Comparison of ENCODE assay signal across 24 cellular contexts in the genomic region with DNA sequence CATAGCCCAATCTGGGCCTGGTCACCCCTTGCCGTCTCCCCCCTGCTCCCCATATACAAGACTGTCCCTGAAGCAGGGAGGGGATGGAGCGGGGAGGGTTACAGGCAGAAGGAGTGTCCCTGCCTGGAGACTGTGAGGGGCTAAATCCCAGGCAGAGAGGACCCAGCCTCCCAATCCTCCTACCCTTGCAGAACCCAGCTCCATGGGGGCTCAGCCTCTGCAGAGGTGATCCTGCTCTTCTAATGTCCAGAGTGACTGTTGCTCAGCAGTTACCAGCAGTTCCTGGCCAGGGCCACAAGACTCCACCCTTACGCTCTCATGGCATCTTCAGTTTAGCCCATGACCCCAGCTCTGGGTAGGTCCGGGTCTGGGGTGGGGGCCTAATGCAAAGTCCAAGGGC. TPM values are rescaled to one million over a fixed set of nuclear protein-coding genes. Genes with fewer than 3 reads are reported as not detected.
A peak's percentile ranks its signal among the peaks of the same experiment; 100 is the strongest.
DNase-seq lines count a peak whose midpoint lies in the region; ATAC-seq and TF ChIP-seq lines count a peak whose summit lies in the region.
"Had no signal": no experiment of that assay in that cellular context is flagged by ENCODE, and none has a peak within 500 bp of the region (broad histone marks: within the 10 kb centered on the region; RNA-seq: fewer than 3 reads in every experiment).

No MANE protein-coding gene starts in this region.

- ATAC-seq in CD8-positive, alpha-beta T cell: no peak
- ATAC-seq in naive thymus-derived CD4-positive, alpha-beta T cell: no peak
- ATAC-seq in HG02588 (IDR thresholded peaks at IDR 0.05; ENCODE audit: unreplicated experiment): no peak
- ATAC-seq: body of pancreas, WTC11 had no signal

- no peaks in the 10 kb centered on the region for H3K27me3 ChIP-seq in CD8-positive, alpha-beta T cell (ENCODE audit: insufficient read depth, low read length)
- H3K27me3 ChIP-seq in naive thymus-derived CD4-positive, alpha-beta T cell (ENCODE audit: control insufficient read depth in 2 of 2, insufficient read depth in 2 of 2, low read length in 2 of 2): no peaks in the 10 kb centered on the region
- no peaks in the 10 kb centered on the region for H3K27me3 ChIP-seq in stomach
- H3K27me3 ChIP-seq: body of pancreas, neutrophil, Peyer's patch, SJSA1, vagina had no signal

- H3K4me1 Mint-ChIP-seq in activated CD4-positive, alpha-beta memory T cell treated with anti-CD3 and anti-CD28 coated beads, Interleukin-2, amount 10 ng/mL, durations not matched to agents 7 days and 5 days: peaks cover 83% of the 10 kb centered on the region
- H3K4me1 Mint-ChIP-seq in activated CD4-positive, alpha-beta memory T cell treated with anti-CD3 and anti-CD28 coated beads for 36 hours (ENCODE audit: low read depth): peaks cover 43% of the 10 kb centered on the region
- H3K4me1 Mint-ChIP-seq in CD8-positive, alpha-beta T cell (ENCODE audit: low read depth): peaks cover 57% of the 10 kb centered on the region
- H3K4me1 Mint-ChIP-seq in activated T-helper 2 cell treated with anti-CD3 and anti-CD28 coated beads, Interferon-gamma antibody, Interleukin-2, Interleukin-4, amounts not matched to agents 10 μg/mL and 5 μg/mL and 100 μg/mL, durations not matched to agents 14 hours and 24 hours and 36 hours (ENCODE audit: low read depth): peaks cover 47% of the 10 kb centered on the region
- H3K4me1 Mint-ChIP-seq in naive thymus-derived CD4-positive, alpha-beta T cell: peaks cover 37 to 72% (median 55%) of the 10 kb centered on the region in 7 donors
- H3K4me1 Mint-ChIP-seq: WTC11 had no signal

- 75 to 96% (median 91%) methylated on average over 2 to 4 of the region's 4 CpGs for WGBS in stomach, 5 donors

- peaks cover 41% of the 10 kb centered on the region for H3K4me1 ChIP-seq in CD8-positive, alpha-beta T cell (ENCODE audit: insufficient read depth, low read length)
- peaks cover 0 to 11% of the 10 kb centered on the region in 2 donors for H3K4me1 ChIP-seq in naive thymus-derived CD4-positive, alpha-beta T cell (ENCODE audit: control insufficient read depth in 2 of 2, insufficient read depth in 2 of 2, low read length in 2 of 2)
- H3K4me1 ChIP-seq in stomach: no peaks in the 10 kb centered on the region
- H3K4me1 ChIP-seq: body of pancreas, Peyer's patch, SJSA1, vagina had no signal

- H3K36me3 ChIP-seq in CD8-positive, alpha-beta T cell (ENCODE audit: insufficient read depth, low read length): peaks cover 62% of the 10 kb centered on the region
- peaks cover 31 to 93% (median 33%) of the 10 kb centered on the region in 3 experiments for H3K36me3 ChIP-seq in naive thymus-derived CD4-positive, alpha-beta T cell (ENCODE audit: control insufficient read depth in 2 of 3, insufficient read depth in 3 of 3, low read length in 3 of 3)
- peaks cover 32 to 99% (median 96%) of the 10 kb centered on the region in 4 donors for H3K36me3 ChIP-seq in stomach

- H3K27ac ChIP-seq in CD8-positive, alpha-beta T cell (ENCODE audit: low read depth, low read length): no peak overlapping the region
- no peak overlapping the region for H3K27ac ChIP-seq in naive thymus-derived CD4-positive, alpha-beta T cell (ENCODE audit: low read depth, low read length)
- H3K27ac ChIP-seq in stomach: no peak overlapping the region
- H3K27ac ChIP-seq: body of pancreas, C4-2B, left ventricle myocardium inferior, neutrophil, Peyer's patch, SJSA1, vagina had no signal

- peaks cover 85% of the 10 kb centered on the region for H3K36me3 Mint-ChIP-seq in activated CD4-positive, alpha-beta memory T cell treated with anti-CD3 and anti-CD28 coated beads, Interleukin-2, amount 10 ng/mL, durations not matched to agents 7 days and 5 days (ENCODE audit: low read depth)
- H3K36me3 Mint-ChIP-seq in activated CD4-positive, alpha-beta memory T cell treated with anti-CD3 and anti-CD28 coated beads for 36 hours: peaks cover 19% of the 10 kb centered on the region
- peaks cover 94% of the 10 kb centered on the region for H3K36me3 Mint-ChIP-seq in CD8-positive, alpha-beta T cell
- H3K36me3 Mint-ChIP-seq in activated T-helper 2 cell treated with anti-CD3 and anti-CD28 coated beads, Interferon-gamma antibody, Interleukin-2, Interleukin-4, amounts not matched to agents 10 μg/mL and 5 μg/mL and 100 μg/mL, durations not matched to agents 14 hours and 24 hours and 36 hours (ENCODE audit: low read depth): peaks cover 73% of the 10 kb centered on the region
- peaks cover 31 to 63% (median 43%) of the 10 kb centered on the region in 5 donors for H3K36me3 Mint-ChIP-seq in naive thymus-derived CD4-positive, alpha-beta T cell

- no peaks in the 10 kb centered on the region for H3K27me3 Mint-ChIP-seq in activated CD4-positive, alpha-beta memory T cell treated with anti-CD3 and anti-CD28 coated beads, Interleukin-2, amount 10 ng/mL, durations not matched to agents 7 days and 5 days
- no peaks in the 10 kb centered on the region for H3K27me3 Mint-ChIP-seq in activated CD4-positive, alpha-beta memory T cell treated with anti-CD3 and anti-CD28 coated beads for 36 hours
- no peaks in the 10 kb centered on the region for H3K27me3 Mint-ChIP-seq in CD8-positive, alpha-beta T cell (ENCODE audit: low read depth)
- no peaks in the 10 kb centered on the region for H3K27me3 Mint-ChIP-seq in activated T-helper 2 cell treated with anti-CD3 and anti-CD28 coated beads, Interferon-gamma antibody, Interleukin-2, Interleukin-4, amounts not matched to agents 10 μg/mL and 5 μg/mL and 100 μg/mL, durations not matched to agents 14 hours and 24 hours and 36 hours (ENCODE audit: low read depth)
- no peaks in the 10 kb centered on the region for H3K27me3 Mint-ChIP-seq in naive thymus-derived CD4-positive, alpha-beta T cell

- intact Hi-C loops in activated CD4-positive, alpha-beta memory T cell treated with anti-CD3 and anti-CD28 coated beads for 36 hours (cut with micrococcal nuclease): no loop called here
- intact Hi-C loops in CD8-positive, alpha-beta T cell (cut with DNase I, micrococcal nuclease): no loop called here
- intact Hi-C loops in activated T-helper 2 cell treated with anti-CD3 and anti-CD28 coated beads, Interferon-gamma antibody, Interleukin-2, Interleukin-4, amounts not matched to agents 10 μg/mL and 5 μg/mL and 100 μg/mL, durations not matched to agents 14 hours and 24 hours and 36 hours (cut with micrococcal nuclease): loop anchor here (5.0 kb wide), 2 partner anchors 68 to 83 kb away; no protein-coding TSS in a partner anchor
- intact Hi-C loops in naive thymus-derived CD4-positive, alpha-beta T cell (cut with micrococcal nuclease): loop anchor here (1.0 to 5.0 kb wide), 2 partner anchors 93 to 137 kb away; no protein-coding TSS in a partner anchor
- intact Hi-C loops in stomach (cut with DNase I; ENCODE audit: low total_unique reads): no loop called here

- H3K4me3 Mint-ChIP-seq in activated CD4-positive, alpha-beta memory T cell treated with anti-CD3 and anti-CD28 coated beads, Interleukin-2, amount 10 ng/mL, durations not matched to agents 7 days and 5 days: no peak overlapping the region
- no peak overlapping the region for H3K4me3 Mint-ChIP-seq in activated CD4-positive, alpha-beta memory T cell treated with anti-CD3 and anti-CD28 coated beads for 36 hours
- no peak overlapping the region for H3K4me3 Mint-ChIP-seq in CD8-positive, alpha-beta T cell
- H3K4me3 Mint-ChIP-seq in activated T-helper 2 cell treated with anti-CD3 and anti-CD28 coated beads, Interferon-gamma antibody, Interleukin-2, Interleukin-4, amounts not matched to agents 10 μg/mL and 5 μg/mL and 100 μg/mL, durations not matched to agents 14 hours and 24 hours and 36 hours (ENCODE audit: low read depth): no peak overlapping the region
- peak overlapping the region in 2 of 10 donors; percentile 2 to 10 for H3K4me3 Mint-ChIP-seq in naive thymus-derived CD4-positive, alpha-beta T cell
- H3K4me3 Mint-ChIP-seq: HFFc6, WTC11 had no signal

- peak overlapping the region; percentile 58 for H3K27ac Mint-ChIP-seq in activated CD4-positive, alpha-beta memory T cell treated with anti-CD3 and anti-CD28 coated beads, Interleukin-2, amount 10 ng/mL, durations not matched to agents 7 days and 5 days
- no peak overlapping the region for H3K27ac Mint-ChIP-seq in activated CD4-positive, alpha-beta memory T cell treated with anti-CD3 and anti-CD28 coated beads for 36 hours
- peak overlapping the region; percentile 91 for H3K27ac Mint-ChIP-seq in CD8-positive, alpha-beta T cell
- peak overlapping the region; percentile 40 for H3K27ac Mint-ChIP-seq in activated T-helper 2 cell treated with anti-CD3 and anti-CD28 coated beads, Interferon-gamma antibody, Interleukin-2, Interleukin-4, amounts not matched to agents 10 μg/mL and 5 μg/mL and 100 μg/mL, durations not matched to agents 14 hours and 24 hours and 36 hours
- peak overlapping the region; percentile 39 to 89 (median 71) for H3K27ac Mint-ChIP-seq in naive thymus-derived CD4-positive, alpha-beta T cell
- H3K27ac Mint-ChIP-seq: HFFc6, WTC11 had no signal

- CTCF ChIA-PET in activated CD4-positive, alpha-beta memory T cell treated with anti-CD3 and anti-CD28 coated beads, Interleukin-2, amount 10 ng/mL, durations not matched to agents 7 days and 5 days (lab: Charles Lee): no interaction called here
- CTCF ChIA-PET in activated CD4-positive, alpha-beta memory T cell treated with anti-CD3 and anti-CD28 coated beads for 36 hours (lab: Charles Lee): no interaction called here
- CTCF ChIA-PET in CD8-positive, alpha-beta T cell (lab: Charles Lee): interaction anchor here (1.0 to 2.1 kb wide), 2 partner anchors 19 to 137 kb away, joined by 3 to 5 read pairs; no protein-coding TSS in a partner anchor
- CTCF ChIA-PET in naive thymus-derived CD4-positive, alpha-beta T cell (lab: Charles Lee): no interaction called here

- H3K4me3 ChIP-seq in CD8-positive, alpha-beta T cell (ENCODE audit: low read depth, low read length): no peak overlapping the region
- no peak overlapping the region for H3K4me3 ChIP-seq in naive thymus-derived CD4-positive, alpha-beta T cell (ENCODE audit: low read length)
- H3K4me3 ChIP-seq in stomach: no peak overlapping the region
- H3K4me3 ChIP-seq: body of pancreas, left ventricle myocardium inferior, Peyer's patch, SJSA1, vagina had no signal

- no peak for TF ChIP-seq EP300 in stomach (IDR thresholded peaks at IDR 0.05)

- no peaks in the 10 kb centered on the region for H3K9me3 Mint-ChIP-seq in activated CD4-positive, alpha-beta memory T cell treated with anti-CD3 and anti-CD28 coated beads, Interleukin-2, amount 10 ng/mL, durations not matched to agents 7 days and 5 days
- H3K9me3 Mint-ChIP-seq in activated CD4-positive, alpha-beta memory T cell treated with anti-CD3 and anti-CD28 coated beads for 36 hours: no peaks in the 10 kb centered on the region
- no peaks in the 10 kb centered on the region for H3K9me3 Mint-ChIP-seq in CD8-positive, alpha-beta T cell
- no peaks in the 10 kb centered on the region for H3K9me3 Mint-ChIP-seq in activated T-helper 2 cell treated with anti-CD3 and anti-CD28 coated beads, Interferon-gamma antibody, Interleukin-2, Interleukin-4, amounts not matched to agents 10 μg/mL and 5 μg/mL and 100 μg/mL, durations not matched to agents 14 hours and 24 hours and 36 hours
- no peaks in the 10 kb centered on the region for H3K9me3 Mint-ChIP-seq in naive thymus-derived CD4-positive, alpha-beta T cell
- H3K9me3 Mint-ChIP-seq: HFFc6, WTC11 had no signal

- TF ChIP-seq CTCF in CD8-positive, alpha-beta T cell (IDR thresholded peaks at IDR 0.05): no peak
- TF ChIP-seq CTCF in stomach (IDR thresholded peaks at IDR 0.05): no peak

- POLR2A ChIA-PET in activated CD4-positive, alpha-beta memory T cell treated with anti-CD3 and anti-CD28 coated beads, Interleukin-2, amount 10 ng/mL, durations not matched to agents 7 days and 5 days (lab: Charles Lee): no interaction called here
- POLR2A ChIA-PET in activated CD4-positive, alpha-beta memory T cell treated with anti-CD3 and anti-CD28 coated beads for 36 hours (lab: Charles Lee): no interaction called here
- POLR2A ChIA-PET in CD8-positive, alpha-beta T cell (lab: Charles Lee): no interaction called here
- POLR2A ChIA-PET in naive thymus-derived CD4-positive, alpha-beta T cell (lab: Charles Lee): interaction anchor here (0.5 kb wide), 1 partner anchor 103 kb away, joined by 3 read pairs; no protein-coding TSS in a partner anchor

- H3K9me3 ChIP-seq in CD8-positive, alpha-beta T cell (ENCODE audit: low read length): no peaks in the 10 kb centered on the region
- no peaks in the 10 kb centered on the region for H3K9me3 ChIP-seq in naive thymus-derived CD4-positive, alpha-beta T cell (ENCODE audit: control insufficient read depth in 2 of 3, low read length in 3 of 3)
- no peaks in the 10 kb centered on the region for H3K9me3 ChIP-seq in stomach
- H3K9me3 ChIP-seq: body of pancreas, left ventricle myocardium inferior, neutrophil, Peyer's patch, SJSA1, vagina had no signal

- no peak for DNase-seq in activated CD4-positive, alpha-beta memory T cell treated with anti-CD3 and anti-CD28 coated beads, Interleukin-2, amount 10 ng/mL, durations not matched to agents 7 days and 5 days
- DNase-seq in activated CD4-positive, alpha-beta memory T cell treated with anti-CD3 and anti-CD28 coated beads for 36 hours: no peak
- DNase-seq in CD8-positive, alpha-beta T cell: peak in 1 of 7 experiments; percentile 35
- DNase-seq in activated T-helper 2 cell treated with anti-CD3 and anti-CD28 coated beads, Interferon-gamma antibody, Interleukin-2, Interleukin-4, amounts not matched to agents 10 μg/mL and 5 μg/mL and 100 μg/mL, durations not matched to agents 14 hours and 24 hours and 36 hours (ENCODE audit: low spot score): no peak
- DNase-seq in naive thymus-derived CD4-positive, alpha-beta T cell: no peak
- DNase-seq in NCI-H82 treated with DMSO at 0.1 percent for 48 hours (lab: John Stamatoyannopoulos, UW; ENCODE audit: unreplicated experiment): no peak
- no peak for DNase-seq in stomach
- DNase-seq: activated naive CD4-positive, alpha-beta T cell treated with anti-CD3 and anti-CD28 coated beads, Interleukin-2, amount 50 U/mL, for 16 hours; body of pancreas; DMS153; GDM1; glutamatergic neuron; HFFc6; left ventricle myocardium inferior; NCI-H1092 treated with DMSO at 0.1 percent for 48 hours; NCI-H2029 treated with DMSO at 0.1 percent for 48 hours; NCI-H446; Peyer's patch had no signal

- TF ChIP-seq POLR2A in stomach (IDR thresholded peaks at IDR 0.05): no peak

RNA-seq across cellular contexts. Expression of a gene that starts 58.1 kb away (rescaled TPM):
- 10 to 100 TPM; 26.3 TPM for total RNA-seq in activated CD4-positive, alpha-beta memory T cell treated with anti-CD3 and anti-CD28 coated beads, Interleukin-2, amount 10 ng/mL, durations not matched to agents 7 days and 5 days
- total RNA-seq in activated CD4-positive, alpha-beta memory T cell treated with anti-CD3 and anti-CD28 coated beads for 36 hours: 10 to 100 TPM; 26.7 to 28.5 TPM
- 10 to 100 TPM; 19.7 to 24.1 TPM for total RNA-seq in CD8-positive, alpha-beta T cell
- 20.9 and 23.9 TPM in 2 replicates for total RNA-seq in activated T-helper 2 cell treated with anti-CD3 and anti-CD28 coated beads, Interferon-gamma antibody, Interleukin-2, Interleukin-4, amounts not matched to agents 10 μg/mL and 5 μg/mL and 100 μg/mL, durations not matched to agents 14 hours and 24 hours and 36 hours
- total RNA-seq in naive thymus-derived CD4-positive, alpha-beta T cell: 10 to 100 TPM; 23.8 to 55.2 (median 29.2) TPM
- 10 to 100 TPM; 25.5 to 36.3 TPM for polyA plus RNA-seq in naive thymus-derived CD4-positive, alpha-beta T cell
- 10 to 100 TPM in 4 of 5 donors, 1 to 10 TPM in 1; 1.2 to 60.6 (median 36.5) TPM for total RNA-seq in stomach
- 10 to 100 TPM; 28.9 to 46.7 (median 32.7) TPM for polyA plus RNA-seq in stomach

RNA-seq across cellular contexts. Expression of a gene that starts 58.2 kb away (rescaled TPM):
- total RNA-seq in activated CD4-positive, alpha-beta memory T cell treated with anti-CD3 and anti-CD28 coated beads, Interleukin-2, amount 10 ng/mL, durations not matched to agents 7 days and 5 days: 10 to 100 TPM; 32.7 to 32.8 TPM
- total RNA-seq in activated CD4-positive, alpha-beta memory T cell treated with anti-CD3 and anti-CD28 coated beads for 36 hours: 10 to 100 TPM; 33.4 to 36.2 TPM
- 10 to 100 TPM; 12.5 to 14.4 TPM for total RNA-seq in CD8-positive, alpha-beta T cell
- total RNA-seq in activated T-helper 2 cell treated with anti-CD3 and anti-CD28 coated beads, Interferon-gamma antibody, Interleukin-2, Interleukin-4, amounts not matched to agents 10 μg/mL and 5 μg/mL and 100 μg/mL, durations not matched to agents 14 hours and 24 hours and 36 hours: 39.6 and 40.1 TPM in 2 replicates
- total RNA-seq in naive thymus-derived CD4-positive, alpha-beta T cell: 10 to 100 TPM; 22.2 to 41.3 (median 29.9) TPM
- 10 to 100 TPM; 59.2 to 63.2 TPM for polyA plus RNA-seq in naive thymus-derived CD4-positive, alpha-beta T cell
- 10 to 100 TPM; 10.3 to 71.4 (median 41.3) TPM for total RNA-seq in stomach
- 10 to 100 TPM; 16.6 to 34.5 (median 20.7) TPM for polyA plus RNA-seq in stomach

Comparison
In these comparisons a context has a peak if more than half of its experiments do, and no peak if none do; other contexts are left out.
1. intact Hi-C loops: an anchor here in activated T-helper 2 cell treated with anti-CD3 and anti-CD28 coated beads, Interferon-gamma antibody, Interleukin-2, Interleukin-4, amounts not matched to agents 10 μg/mL and 5 μg/mL and 100 μg/mL, durations not matched to agents 14 hours and 24 hours and 36 hours (5.0 kb wide) and naive thymus-derived CD4-positive, alpha-beta T cell (1.0 to 5.0 kb wide); none called in activated CD4-positive, alpha-beta memory T cell treated with anti-CD3 and anti-CD28 coated beads for 36 hours, CD8-positive, alpha-beta T cell and stomach.